ENCODE assay signal across 8 cellular contexts in the genomic region with DNA sequence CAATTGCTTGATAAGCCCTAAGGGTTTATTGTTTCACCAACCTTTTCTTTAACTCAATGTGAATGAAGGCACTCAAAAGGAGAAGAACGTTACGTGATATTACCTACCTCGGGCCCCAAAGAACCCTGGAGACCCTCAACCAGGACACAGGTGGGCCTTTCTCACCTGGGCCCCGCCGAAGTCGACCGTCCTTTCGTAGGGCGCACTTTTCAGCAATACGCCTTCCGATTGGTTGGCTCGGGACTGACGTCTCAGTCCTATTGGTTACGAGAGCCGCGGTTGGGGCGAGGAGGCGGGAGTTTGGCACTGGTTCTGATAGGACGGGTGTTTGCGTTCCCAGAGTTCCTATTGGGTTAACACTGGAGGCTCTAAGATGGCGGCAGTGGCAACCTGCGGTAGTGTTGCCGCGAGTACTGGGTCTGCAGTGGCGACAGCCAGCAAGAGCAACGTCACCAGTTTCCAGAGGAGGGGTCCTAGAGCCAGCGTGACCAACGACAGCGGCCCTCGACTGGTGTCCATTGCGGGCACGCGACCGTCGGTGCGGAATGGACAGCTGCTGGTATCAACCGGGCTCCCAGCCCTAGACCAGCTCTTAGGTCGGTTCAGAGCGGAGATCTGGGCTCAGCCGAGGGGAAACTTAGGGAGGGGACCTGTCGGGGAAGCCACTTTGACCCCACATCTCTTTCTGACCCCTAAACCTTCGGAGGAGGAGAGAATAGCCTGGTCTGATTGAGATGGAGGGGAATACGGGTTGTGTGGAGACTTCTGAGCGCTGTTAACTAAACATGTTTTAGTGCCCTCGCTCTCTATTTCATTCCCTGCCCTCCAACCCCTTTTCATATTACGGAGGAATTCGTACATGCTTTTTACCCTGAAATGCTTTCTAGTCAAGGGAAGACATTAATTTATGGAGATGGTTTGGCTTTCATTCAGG. TPM values are rescaled to one million over a fixed set of nuclear protein-coding genes. Genes with fewer than 3 reads are reported as not detected.
DNase-seq lines count a peak whose midpoint lies in the region; ATAC-seq and TF ChIP-seq lines count a peak whose summit lies in the region.

A gene with protein sequence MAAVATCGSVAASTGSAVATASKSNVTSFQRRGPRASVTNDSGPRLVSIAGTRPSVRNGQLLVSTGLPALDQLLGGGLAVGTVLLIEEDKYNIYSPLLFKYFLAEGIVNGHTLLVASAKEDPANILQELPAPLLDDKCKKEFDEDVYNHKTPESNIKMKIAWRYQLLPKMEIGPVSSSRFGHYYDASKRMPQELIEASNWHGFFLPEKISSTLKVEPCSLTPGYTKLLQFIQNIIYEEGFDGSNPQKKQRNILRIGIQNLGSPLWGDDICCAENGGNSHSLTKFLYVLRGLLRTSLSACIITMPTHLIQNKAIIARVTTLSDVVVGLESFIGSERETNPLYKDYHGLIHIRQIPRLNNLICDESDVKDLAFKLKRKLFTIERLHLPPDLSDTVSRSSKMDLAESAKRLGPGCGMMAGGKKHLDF (plus strand): TSS at position 356 of the 934 bp plus-strand sequence. CDS start 18 bp downstream, at position 374.
A gene with protein sequence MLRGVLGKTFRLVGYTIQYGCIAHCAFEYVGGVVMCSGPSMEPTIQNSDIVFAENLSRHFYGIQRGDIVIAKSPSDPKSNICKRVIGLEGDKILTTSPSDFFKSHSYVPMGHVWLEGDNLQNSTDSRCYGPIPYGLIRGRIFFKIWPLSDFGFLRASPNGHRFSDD (minus strand): TSS at position 211 of the 934 bp plus-strand sequence. CDS start 46,346 bp downstream, outside the sequence.

- H3K4me3 ChIP-seq in epithelial cell of proximal tubule (ENCODE audit: low read depth, low read length) (peak within 1 kb of the TSS; percentile 90), mucosa of rectum (ENCODE audit: low read length in 2 of 2) (peak within 1 kb of the TSS; percentile 97 to 98)

- H3K9me3 ChIP-seq in mucosa of rectum (ENCODE audit: control insufficient read depth in 2 of 2, low read length in 2 of 2): no peaks in the 10 kb centered on the region

- ATAC-seq in GM21529 (IDR thresholded peaks at IDR 0.05; ENCODE audit: unreplicated experiment): peak; percentile 100

- no peaks in the 10 kb centered on the region for H3K9me3 Mint-ChIP-seq in IgD-negative memory B cell

- peak within 1 kb of the TSS; percentile 70 to 82 for H3K27ac ChIP-seq in mucosa of rectum (ENCODE audit: low read depth in 2 of 2, low read length in 2 of 2)

- peak; percentile 91 for DNase-seq in DMS 273 treated with DMSO at 0.1 percent for 48 hours (lab: John Stamatoyannopoulos, UW)
- peak; percentile 77 for DNase-seq in OCI-M2 (lab: John Stamatoyannopoulos, UW; ENCODE audit: unreplicated experiment)
- peak; percentile 95 for DNase-seq in activated T-cell treated with anti-CD3 and anti-CD28 coated beads for 4 hours
- DNase-seq in epithelial cell of proximal tubule (ENCODE audit: low read depth): peak; percentile 85
- DNase-seq in stimulated activated CD8-positive, alpha-beta memory T cell treated with anti-CD3 and anti-CD28 coated beads, Interleukin-4, amount 100 ng/mL, for 48 hours: peak; percentile 95

- peak within 1 kb of the TSS; percentile 94 to 100 (median 98) for H3K4me3 Mint-ChIP-seq in IgD-negative memory B cell

- H3K27me3 ChIP-seq in mucosa of rectum (ENCODE audit: control insufficient read depth in 2 of 2, insufficient read depth in 2 of 2, low read length in 2 of 2): no peaks in the 10 kb centered on the region

- no peaks in the 10 kb centered on the region for H3K27me3 Mint-ChIP-seq in IgD-negative memory B cell

- H3K36me3 Mint-ChIP-seq in IgD-negative memory B cell: peaks cover 2% of the 10 kb centered on the region

- H3K27ac Mint-ChIP-seq in IgD-negative memory B cell: peak within 1 kb of the TSS; percentile 78 to 99 (median 98)

- no peak for TF ChIP-seq CTCF in epithelial cell of proximal tubule (conservative IDR thresholded peaks at IDR 0.05; ENCODE audit: low read depth, low read length)

- peaks cover 0 to 11% of the 10 kb centered on the region in 2 donors for H3K4me1 ChIP-seq in mucosa of rectum (ENCODE audit: control insufficient read depth in 2 of 2, insufficient read depth in 2 of 2, low read length in 2 of 2)

- H3K4me1 Mint-ChIP-seq in IgD-negative memory B cell: peaks cover 19 to 37% (median 34%) of the 10 kb centered on the region in 3 donors

- H3K36me3 ChIP-seq in mucosa of rectum (ENCODE audit: control insufficient read depth in 2 of 2, insufficient read depth in 2 of 2, low read length in 2 of 2): peaks cover 2 to 4% of the 10 kb centered on the region in 2 donors

- H3K9ac ChIP-seq in mucosa of rectum (ENCODE audit: low read depth in 1 of 2, low read length in 2 of 2): peak within 1 kb of the TSS; percentile 83 to 91

RNA-seq across cellular contexts. Expression of the first gene that starts in this region (rescaled TPM):
- 15.3 TPM for polyA plus RNA-seq in IgD-negative memory B cell
- total RNA-seq in epithelial cell of proximal tubule: 16.7 and 19.1 TPM in 2 replicates

RNA-seq across cellular contexts. Expression of the second gene that starts in this region (rescaled TPM):
- 40.0 TPM for polyA plus RNA-seq in IgD-negative memory B cell
- total RNA-seq in epithelial cell of proximal tubule: 26.2 and 43.5 TPM in 2 replicates

Comparison
In these comparisons a context has a peak if more than half of its experiments do, and no peak if none do; other contexts are left out.
1. Peak in every context shown above with its lines: DNase-seq, ATAC-seq, H3K4me3 ChIP-seq and H3K27ac ChIP-seq.